In the genomic region with DNA sequence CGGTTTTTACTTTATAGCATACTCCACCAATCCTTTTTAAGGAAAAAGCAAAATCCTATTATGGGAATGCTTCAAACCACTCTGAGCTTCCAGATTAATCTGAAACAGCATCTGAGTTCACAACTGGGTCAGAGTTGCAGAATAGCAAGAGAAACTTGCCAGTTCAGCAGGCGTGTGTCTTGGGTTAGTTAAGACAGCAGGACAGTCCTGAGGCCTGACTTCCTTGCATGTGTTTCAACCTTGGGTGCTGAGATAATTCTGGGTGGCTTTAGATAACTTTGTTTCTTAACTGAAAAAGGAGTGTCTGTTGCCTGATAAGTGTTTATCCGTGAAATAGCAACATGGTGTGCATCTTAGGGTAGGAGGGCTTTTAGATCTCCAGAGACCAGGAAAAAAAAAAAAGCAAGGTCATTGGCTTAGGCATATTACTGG, we compare ENCODE assay signal across 8 cellular contexts.
DNase-seq lines count a peak whose midpoint lies in the region; ATAC-seq, FAIRE-seq and TF ChIP-seq lines count a peak whose summit lies in the region.

No MANE protein-coding gene starts in this region.

- DNase-seq in H54 (ENCODE audit: insufficient read length, low spot score) (no peak), left ventricle myocardium superior (no peak), UCSD-AML1 (lab: John Stamatoyannopoulos, UW; ENCODE audit: unreplicated experiment) (no peak), DMS153 (lab: John Stamatoyannopoulos, UW) (no peak)
- DNase-seq in activated CD8-positive, alpha-beta T cell treated with anti-CD3 and anti-CD28 coated beads, Interleukin-2, amount 10 ng/mL, durations not matched to agents 7 days and 5 days = no peak

- peaks cover 58% of the 10 kb centered on the region for H3K36me3 Mint-ChIP-seq in activated CD8-positive, alpha-beta T cell treated with anti-CD3 and anti-CD28 coated beads, Interleukin-2, amount 10 ng/mL, durations not matched to agents 7 days and 5 days (ENCODE audit: low read depth)

- intact Hi-C loops in left ventricle myocardium superior (cut with micrococcal nuclease) = no loop called here

- H3K27me3 Mint-ChIP-seq in activated CD8-positive, alpha-beta T cell treated with anti-CD3 and anti-CD28 coated beads, Interleukin-2, amount 10 ng/mL, durations not matched to agents 7 days and 5 days (ENCODE audit: low read depth) = no peaks in the 10 kb centered on the region

- H3K27ac Mint-ChIP-seq in activated CD8-positive, alpha-beta T cell treated with anti-CD3 and anti-CD28 coated beads, Interleukin-2, amount 10 ng/mL, durations not matched to agents 7 days and 5 days = peak overlapping the region; percentile 98

- H3K4me1 ChIP-seq in skeletal muscle satellite cell (ENCODE audit: control insufficient read depth, insufficient read depth, low read length) = peaks cover 43% of the 10 kb centered on the region

- H3K9me3 Mint-ChIP-seq in activated CD8-positive, alpha-beta T cell treated with anti-CD3 and anti-CD28 coated beads, Interleukin-2, amount 10 ng/mL, durations not matched to agents 7 days and 5 days (ENCODE audit: insufficient read depth) = peaks cover 4% of the 10 kb centered on the region

- no peak for ATAC-seq in activated CD8-positive, alpha-beta T cell treated with anti-CD3 and anti-CD28 coated beads, Interleukin-2, amount 10 ng/mL, durations not matched to agents 7 days and 5 days
- ATAC-seq in left ventricle myocardium superior (peak; percentile 53), HG02840 (IDR thresholded peaks at IDR 0.05; ENCODE audit: low FRiP score, unreplicated experiment) (no peak), GM18909 (IDR thresholded peaks at IDR 0.05; ENCODE audit: poor library complexity, unreplicated experiment) (no peak)

- no peaks in the 10 kb centered on the region for H3K27me3 ChIP-seq in skeletal muscle satellite cell (ENCODE audit: control insufficient read depth, insufficient read depth, low read length)

- CTCF ChIA-PET in activated CD8-positive, alpha-beta T cell treated with anti-CD3 and anti-CD28 coated beads, Interleukin-2, amount 10 ng/mL, durations not matched to agents 7 days and 5 days (lab: Charles Lee) = interaction anchor here (0.6 to 10.1 kb wide), 9 partner anchors 11 to 210 kb away, joined by 3 to 108 read pairs (median 5); a partner anchor contains a TSS

- POLR2A ChIA-PET in activated CD8-positive, alpha-beta T cell treated with anti-CD3 and anti-CD28 coated beads, Interleukin-2, amount 10 ng/mL, durations not matched to agents 7 days and 5 days (lab: Charles Lee) = interaction anchor here (0.6 to 5.1 kb wide), 9 partner anchors 10 to 541 kb away, joined by 3 to 40 read pairs (median 9); no protein-coding TSS in a partner anchor

- H3K4me2 ChIP-seq in skeletal muscle satellite cell (ENCODE audit: low read length) = peak overlapping the region; percentile 84

- peak overlapping the region; percentile 60 for H3K9ac ChIP-seq in skeletal muscle satellite cell (ENCODE audit: low read depth, low read length)

- peaks cover 90% of the 10 kb centered on the region for H3K4me1 Mint-ChIP-seq in activated CD8-positive, alpha-beta T cell treated with anti-CD3 and anti-CD28 coated beads, Interleukin-2, amount 10 ng/mL, durations not matched to agents 7 days and 5 days (ENCODE audit: low read depth)

- peak overlapping the region; percentile 73 for H3K4me3 Mint-ChIP-seq in activated CD8-positive, alpha-beta T cell treated with anti-CD3 and anti-CD28 coated beads, Interleukin-2, amount 10 ng/mL, durations not matched to agents 7 days and 5 days

- H3K9me3 ChIP-seq in skeletal muscle satellite cell (replicated peaks; ENCODE audit: low read length) = no peaks in the 10 kb centered on the region

- no peak overlapping the region for H3K4me3 ChIP-seq in skeletal muscle satellite cell (ENCODE audit: low read length)

- peak; percentile 30 for FAIRE-seq in H54 (lab: Jason Lieb, UNC)

- peaks cover 10% of the 10 kb centered on the region for H3K36me3 ChIP-seq in skeletal muscle satellite cell (ENCODE audit: insufficient read depth, low read length)

- no peak for TF ChIP-seq POLR2A in H54 (IDR thresholded peaks at IDR 0.05; ENCODE audit: low read depth, low read length)
